Comparison of ENCODE assay signal across 10 cellular contexts in the genomic region with DNA sequence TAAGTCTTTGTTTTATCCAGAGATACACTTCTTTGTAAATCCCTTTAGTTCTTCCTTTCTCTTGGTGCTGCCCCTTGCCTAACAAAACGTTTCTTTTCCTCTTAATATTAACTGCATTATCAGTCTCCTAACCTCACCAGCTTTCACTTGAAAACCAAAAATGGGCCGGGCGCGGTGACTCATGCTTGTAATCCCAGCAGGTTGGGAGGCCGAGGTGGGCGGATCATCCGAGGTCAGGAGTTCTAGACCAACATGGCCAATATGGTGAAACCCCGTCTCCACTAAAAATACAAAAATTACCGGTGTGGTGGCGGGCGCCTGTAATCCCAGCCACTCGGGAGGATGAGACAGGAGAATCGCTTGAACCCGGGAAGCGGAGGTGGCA.
DNase-seq lines count a peak whose midpoint lies in the region; ATAC-seq and TF ChIP-seq lines count a peak whose summit lies in the region.
"Had no signal": no experiment of that assay in that cellular context is flagged by ENCODE, and none has a peak within 500 bp of the region (broad histone marks: within the 10 kb centered on the region; RNA-seq: fewer than 3 reads in every experiment).

No MANE protein-coding gene starts in this region.

- H3K9me3 Mint-ChIP-seq in glutamatergic neuron (ENCODE audit: unreplicated experiment) = no peaks in the 10 kb centered on the region
- H3K9me3 Mint-ChIP-seq: memory B cell had no signal

- no peak overlapping the region for H3K27ac ChIP-seq in lower lobe of right lung
- H3K27ac ChIP-seq in caudate nucleus (ENCODE audit: low read depth, low read length) = no peak overlapping the region

- no peaks in the 10 kb centered on the region for H3K36me3 ChIP-seq in lower lobe of right lung

- no peak overlapping the region for H3K4me3 ChIP-seq in lower lobe of right lung

- intact Hi-C loops in lower lobe of right lung (cut with DNase I) = no loop called here

- H3K27me3 ChIP-seq in lower lobe of right lung (ENCODE audit: low read depth) = no peaks in the 10 kb centered on the region

- DNase-seq in MV-4-11 (lab: John Stamatoyannopoulos, UW) = peak; percentile 30
- DNase-seq in glutamatergic neuron = peak; percentile 15
- DNase-seq in lower lobe of right lung = no peak
- DNase-seq in caudate nucleus (lab: John Stamatoyannopoulos, UW) = no peak
- no peak for DNase-seq in RPMI8226
- no peak for DNase-seq in globus pallidus (ENCODE audit: low spot score)
- DNase-seq: activated CD4-positive, CD25-positive, alpha-beta regulatory T cell had no signal

- H3K4me1 ChIP-seq in lower lobe of right lung = no peaks in the 10 kb centered on the region

- H3K36me3 Mint-ChIP-seq in glutamatergic neuron (ENCODE audit: unreplicated experiment) = no peaks in the 10 kb centered on the region
- H3K36me3 Mint-ChIP-seq: memory B cell had no signal

- no peaks in the 10 kb centered on the region for H3K4me1 Mint-ChIP-seq in glutamatergic neuron (ENCODE audit: low read depth, unreplicated experiment)
- H3K4me1 Mint-ChIP-seq: memory B cell had no signal

- peak; percentile 20 for ATAC-seq in GM18505 (IDR thresholded peaks at IDR 0.05; ENCODE audit: unreplicated experiment)
- ATAC-seq in GM21825 (IDR thresholded peaks at IDR 0.05; ENCODE audit: unreplicated experiment) = peak; percentile 23
- ATAC-seq in lower lobe of right lung = no peak

- no peak overlapping the region for H3K4me3 Mint-ChIP-seq in glutamatergic neuron (ENCODE audit: unreplicated experiment)
- H3K4me3 Mint-ChIP-seq: memory B cell had no signal

- TF ChIP-seq CTCF in glutamatergic neuron (IDR thresholded peaks at IDR 0.05; ENCODE audit: partially characterized antibody, unreplicated experiment) (peak; percentile 30), lower lobe of right lung (IDR thresholded peaks at IDR 0.05) (no peak)

- H3K27me3 Mint-ChIP-seq in glutamatergic neuron (ENCODE audit: unreplicated experiment) = no peaks in the 10 kb centered on the region
- H3K27me3 Mint-ChIP-seq: memory B cell had no signal

- no peaks in the 10 kb centered on the region for H3K9me3 ChIP-seq in lower lobe of right lung

- no peak overlapping the region for H3K27ac Mint-ChIP-seq in glutamatergic neuron (ENCODE audit: unreplicated experiment)
- H3K27ac Mint-ChIP-seq: memory B cell had no signal

- TF ChIP-seq POLR2A in GM18505 (IDR thresholded peaks at IDR 0.05; ENCODE audit: borderline replicate concordance, extremely low read depth, insufficient read depth, insufficient read length) = no peak

Comparison
In these comparisons a context has a peak if more than half of its experiments do, and no peak if none do; other contexts are left out.
1. ATAC-seq: peak in GM18505 (single experiment) and GM21825 (single experiment); none in lower lobe of right lung (0 of 2).
2. DNase-seq: peak in MV-4-11 (single experiment) and glutamatergic neuron (single experiment); none in lower lobe of right lung (single experiment), caudate nucleus (0 of 61), RPMI8226 (single experiment) and globus pallidus (single experiment).